ENCODE assay signal across 9 cellular contexts in genomic region chr19:8423821-8424223, GRCh38. TPM values are rescaled to one million over a fixed set of nuclear protein-coding genes. Genes with fewer than 3 reads are reported as not detected.
DNase-seq lines count a peak whose midpoint lies in the region; ATAC-seq and TF ChIP-seq lines count a peak whose summit lies in the region.
"Had no signal": no experiment of that assay in that cellular context is flagged by ENCODE, and none has a peak within 500 bp of the region (broad histone marks: within the 10 kb centered on the region; RNA-seq: fewer than 3 reads in every experiment).

No MANE protein-coding gene starts in this region.

- H3K4me1 ChIP-seq in NT2/D1 (ENCODE audit: insufficient read depth, insufficient read length), result peaks cover 5% of the 10 kb centered on the region
- no peaks in the 10 kb centered on the region for H3K4me1 ChIP-seq in endodermal cell (ENCODE audit: control insufficient read depth, insufficient read depth, low read length)
- peaks cover 13% of the 10 kb centered on the region for H3K4me1 ChIP-seq in mesenchymal stem cell (ENCODE audit: control insufficient read depth, insufficient read depth, low read depth, low read length)
- H3K4me1 ChIP-seq in vagina, result peaks cover 14% of the 10 kb centered on the region

- WGBS in endodermal cell (ENCODE audit: insufficient coverage in 1 of 2, insufficient read length in 1 of 2), 2 experiments, result 25 to 86% methylated on average over 1 to 9 of the region's 9 CpGs
- 7% methylated on average over 9 of the region's 9 CpGs for WGBS in mesenchymal stem cell

- H3K27ac ChIP-seq in endodermal cell (ENCODE audit: low read depth, low read length) (peak overlapping the region; percentile 68), mesenchymal stem cell (ENCODE audit: low read length, poor library complexity, severe bottlenecking) (peak overlapping the region; percentile 74), vagina (peak overlapping the region; percentile 76)

- H3K27me3 ChIP-seq in NT2/D1 (ENCODE audit: insufficient read depth, insufficient read length) (no peaks in the 10 kb centered on the region), endodermal cell (ENCODE audit: control insufficient read depth, insufficient read depth, low read length, poor library complexity, severe bottlenecking) (no peaks in the 10 kb centered on the region), mesenchymal stem cell (ENCODE audit: control insufficient read depth in 1 of 2, insufficient read depth in 1 of 2, low read length in 2 of 2) (no peaks in the 10 kb centered on the region), vagina (no peaks in the 10 kb centered on the region)

- H3K9ac ChIP-seq in NT2/D1 (ENCODE audit: insufficient read length, low read depth) (peak overlapping the region; percentile 33), endodermal cell (ENCODE audit: extremely low read depth, low read length, poor library complexity, severe bottlenecking) (no peak overlapping the region), mesenchymal stem cell (ENCODE audit: low read length) (peak overlapping the region; percentile 86)

- H3K27ac Mint-ChIP-seq in endodermal cell, result no peak overlapping the region

- H3K9me3 Mint-ChIP-seq in endodermal cell, result no peaks in the 10 kb centered on the region

- no peak overlapping the region for H2BK12ac ChIP-seq in mesenchymal stem cell (ENCODE audit: low read length in 2 of 2)

- H3K4me1 Mint-ChIP-seq in endodermal cell, result no peaks in the 10 kb centered on the region

- no peak overlapping the region for H4K91ac ChIP-seq in mesenchymal stem cell (ENCODE audit: low read length)

- DNase-seq in GM03348 (ENCODE audit: low spot score) (peak; percentile 95), NT2/D1 (ENCODE audit: low read depth, low spot score) (peak; percentile 76), endodermal cell (peak; percentile 83), mesenchymal stem cell (peak; percentile 99), vagina (ENCODE audit: extremely low spot score in 2 of 2) (peak in 1 of 2 donors; percentile 95), NCI-H524 (lab: John Stamatoyannopoulos, UW) (no peak)
- DNase-seq in activated effector memory CD4-positive, alpha-beta T cell treated with anti-CD3 and anti-CD28 coated beads, Interleukin-2, amount 50 U/mL, for 16 hours, result no peak

- no peak overlapping the region for H3K23ac ChIP-seq in mesenchymal stem cell (ENCODE audit: low read length in 2 of 2)

- no peak overlapping the region for H2AFZ ChIP-seq in mesenchymal stem cell (ENCODE audit: low read depth, low read length)

- peaks cover 32% of the 10 kb centered on the region for H3K36me3 Mint-ChIP-seq in endodermal cell (ENCODE audit: low read depth)

- H3K9me3 ChIP-seq in NT2/D1 (ENCODE audit: insufficient read depth, low read length), result no peaks in the 10 kb centered on the region
- no peaks in the 10 kb centered on the region for H3K9me3 ChIP-seq in endodermal cell (ENCODE audit: control insufficient read depth, low read length)
- H3K9me3 ChIP-seq in mesenchymal stem cell (ENCODE audit: control insufficient read depth, low read length), result no peaks in the 10 kb centered on the region
- H3K9me3 ChIP-seq in vagina, result no peaks in the 10 kb centered on the region

- no peak overlapping the region for H3K4ac ChIP-seq in mesenchymal stem cell (ENCODE audit: low read depth in 1 of 2, low read length in 2 of 2)

- H4K8ac ChIP-seq in mesenchymal stem cell (ENCODE audit: low read length), result no peak overlapping the region

- intact Hi-C loops in vagina (cut with DNase I), result no loop called here

- no peak overlapping the region for H2AK5ac ChIP-seq in mesenchymal stem cell (ENCODE audit: low read length, severe bottlenecking)

- ATAC-seq in GM21619 (IDR thresholded peaks at IDR 0.05; ENCODE audit: unreplicated experiment), result no peak

- no peak for TF ChIP-seq POLR2A in vagina (IDR thresholded peaks at IDR 0.05)

- H3K79me1 ChIP-seq in mesenchymal stem cell (replicated peaks; ENCODE audit: low read length, poor library complexity, severe bottlenecking), result peaks cover 4% of the 10 kb centered on the region

- H2BK120ac ChIP-seq in mesenchymal stem cell (ENCODE audit: low read depth, low read length), result no peak overlapping the region

- no peak overlapping the region for H3K14ac ChIP-seq in mesenchymal stem cell (ENCODE audit: low read length in 2 of 2)

- no peak overlapping the region for H3K4me2 ChIP-seq in mesenchymal stem cell (ENCODE audit: low read length, poor library complexity, severe bottlenecking)

- TF ChIP-seq CTCF in endodermal cell (conservative IDR thresholded peaks at IDR 0.05), result no peak
- TF ChIP-seq CTCF in vagina (IDR thresholded peaks at IDR 0.05), result no peak

- H3K27me3 Mint-ChIP-seq in endodermal cell (ENCODE audit: insufficient read depth), result no peaks in the 10 kb centered on the region

- peak overlapping the region; percentile 61 to 85 for H3K18ac ChIP-seq in mesenchymal stem cell (ENCODE audit: low read depth in 1 of 2, low read length in 2 of 2)

- H2BK15ac ChIP-seq in mesenchymal stem cell (ENCODE audit: low read depth, poor library complexity, severe bottlenecking), result no peak overlapping the region

- peaks cover 5% of the 10 kb centered on the region for H3K36me3 ChIP-seq in NT2/D1 (ENCODE audit: insufficient read depth, insufficient read length, low read length)
- H3K36me3 ChIP-seq in endodermal cell (ENCODE audit: control insufficient read depth, insufficient read depth, low read length), result peaks cover 6% of the 10 kb centered on the region
- peaks cover 13% of the 10 kb centered on the region in 2 experiments for H3K36me3 ChIP-seq in mesenchymal stem cell (ENCODE audit: control insufficient read depth in 1 of 2, insufficient read depth in 2 of 2, low read depth in 1 of 2, low read length in 2 of 2)
- peaks cover 0 to 5% of the 10 kb centered on the region in 2 donors for H3K36me3 ChIP-seq in vagina

- H3K4me3 ChIP-seq in NT2/D1 (ENCODE audit: insufficient read length, low read depth) (no peak overlapping the region), endodermal cell (ENCODE audit: low read length) (no peak overlapping the region), mesenchymal stem cell (ENCODE audit: insufficient read depth in 1 of 2, low read depth in 1 of 2, low read length in 2 of 2) (peak overlapping the region in 1 of 2 experiments; percentile 57), vagina (peak overlapping the region; percentile 2 to 25)

- H3K4me3 Mint-ChIP-seq in endodermal cell, result no peak overlapping the region

- no peak overlapping the region for H2BK5ac ChIP-seq in mesenchymal stem cell (ENCODE audit: low read depth, low read length, poor library complexity, severe bottlenecking)

RNA-seq across cellular contexts. Expression of gene MARCHF2, which starts 10.7 kb away (rescaled TPM):
- total RNA-seq in endodermal cell, result 10 to 100 TPM; 31.8 to 35.9 TPM
- polyA plus RNA-seq in endodermal cell (2013, experiment 1 of 2), result 21.8 TPM
- 20.4 TPM for polyA plus RNA-seq in endodermal cell (2013, experiment 2 of 2)
- 42.1 TPM for polyA plus RNA-seq in mesenchymal stem cell (2013, experiment 1 of 2)
- polyA plus RNA-seq in mesenchymal stem cell (2013, experiment 2 of 2), result 39.4 TPM
- total RNA-seq in vagina, result 146 TPM

RNA-seq across cellular contexts. Expression of gene HNRNPM, which starts 21.0 kb away (rescaled TPM):
- total RNA-seq in endodermal cell (100 to 1,000 TPM; 271 to 370 TPM), vagina (140 TPM)
- polyA plus RNA-seq in endodermal cell (2013, experiment 1 of 2), result 198 TPM
- 223 TPM for polyA plus RNA-seq in endodermal cell (2013, experiment 2 of 2)
- polyA plus RNA-seq in mesenchymal stem cell (2013, experiment 1 of 2), result 84.5 TPM
- 82.9 TPM for polyA plus RNA-seq in mesenchymal stem cell (2013, experiment 2 of 2)

RNA-seq across cellular contexts. Expression of gene RAB11B, which starts 33.7 kb away (rescaled TPM):
- total RNA-seq in endodermal cell, result 100 to 1,000 TPM; 137 to 146 TPM
- polyA plus RNA-seq in endodermal cell (2013, experiment 1 of 2), result 116 TPM
- 110 TPM for polyA plus RNA-seq in endodermal cell (2013, experiment 2 of 2)
- 90.1 TPM for polyA plus RNA-seq in mesenchymal stem cell (2013, experiment 1 of 2)
- polyA plus RNA-seq in mesenchymal stem cell (2013, experiment 2 of 2), result 92.4 TPM
- 88.1 TPM for total RNA-seq in vagina

RNA-seq across cellular contexts. Expression of gene ANGPTL4, which starts 59.9 kb away (rescaled TPM):
- total RNA-seq in endodermal cell (10 to 100 TPM; 10.9 to 13.2 TPM), vagina (92.8 TPM)
- 4.2 TPM for polyA plus RNA-seq in endodermal cell (2013, experiment 1 of 2)
- polyA plus RNA-seq in endodermal cell (2013, experiment 2 of 2), result 2.9 TPM
- 48.8 TPM for polyA plus RNA-seq in mesenchymal stem cell (2013, experiment 1 of 2)
- 48.5 TPM for polyA plus RNA-seq in mesenchymal stem cell (2013, experiment 2 of 2)
- polyA plus RNA-seq: neural cell had no signal

Comparison
In these comparisons a context has a peak if more than half of its experiments do, and no peak if none do; other contexts are left out.
1. DNase-seq: peak in GM03348 (single experiment), NT2/D1 (single experiment), endodermal cell (single experiment) and mesenchymal stem cell (single experiment); none in activated effector memory CD4-positive, alpha-beta T cell treated with anti-CD3 and anti-CD28 coated beads, Interleukin-2, amount 50 U/mL, for 16 hours (single experiment) and NCI-H524 (0 of 2).
2. H3K4me3 ChIP-seq: peak in vagina (2 of 2); none in NT2/D1 (single experiment) and endodermal cell (single experiment).
3. Peak in every context shown above with its lines, with median percentiles within 50 percentile points of each other: H3K27ac ChIP-seq.